35 cellular contexts compared by ENCODE assay signal in the genomic region with DNA sequence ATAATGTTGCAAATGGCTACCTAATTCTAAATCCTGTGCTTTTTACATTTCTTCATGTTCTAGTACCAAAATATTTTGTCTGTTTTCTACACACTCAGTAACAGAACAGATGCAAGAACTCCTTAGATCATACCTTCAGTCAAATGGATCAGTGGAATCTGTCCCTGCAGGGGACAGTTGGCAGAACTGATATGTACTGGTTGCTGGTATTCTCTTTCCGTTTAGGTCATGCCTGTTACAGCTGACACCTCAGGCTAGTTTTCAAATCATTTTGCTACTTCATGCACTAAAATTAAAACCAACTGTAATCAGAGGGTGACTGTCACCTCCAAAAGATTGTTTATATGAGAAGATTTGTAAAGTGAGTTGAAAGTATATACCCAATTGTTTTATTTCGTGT.
"Had no signal": no experiment of that assay in that cellular context is flagged by ENCODE, and none has a peak within 500 bp of the region (broad histone marks: within the 10 kb centered on the region; RNA-seq: fewer than 3 reads in every experiment).

No MANE protein-coding gene starts in this region.

- H3K4me3 ChIP-seq: MG63, Peyer's patch had no signal

- H3K27me3 ChIP-seq: brain microvascular endothelial cell, MG63, Peyer's patch had no signal

- H3K4me1 ChIP-seq: Peyer's patch had no signal

- H3K36me3 ChIP-seq: brain microvascular endothelial cell, MG63, Peyer's patch, WERI-Rb-1 had no signal

- H3K9me3 ChIP-seq: MG63, Peyer's patch had no signal

- DNase-seq: activated CD4-positive, alpha-beta T cell treated with anti-CD3 and anti-CD28 coated beads for 1 hour; activated CD4-positive, alpha-beta T cell treated with anti-CD3 and anti-CD28 coated beads for 48 hours; activated CD4-positive, alpha-beta T cell treated with anti-CD3 and anti-CD28 coated beads, Interleukin-2, amount 50 U/mL, for 4 hours; activated CD4-positive, CD25-positive, alpha-beta regulatory T cell; activated CD8-positive, alpha-beta T cell treated with anti-CD3 and anti-CD28 coated beads for 36 hours; activated effector memory CD4-positive, alpha-beta T cell treated with anti-CD3 and anti-CD28 coated beads, Interleukin-2, amount 50 U/mL, for 16 hours; activated naive CD4-positive, alpha-beta T cell; activated naive CD4-positive, alpha-beta T cell treated with anti-CD3 and anti-CD28 coated beads, Interleukin-2, amount 50 U/mL, for 16 hours; activated naive CD8-positive, alpha-beta T cell treated with anti-CD3 and anti-CD28 coated beads for 36 hours; activated T-cell treated with anti-CD3 and anti-CD28 coated beads, Interleukin-2, amount 50 U/mL, for 1 hour; activated T-cell treated with anti-CD3 and anti-CD28 coated beads, Interleukin-2, amount 50 U/mL, for 72 hours; amniotic stem cell; aorta; brain microvascular endothelial cell; central memory CD4-positive, alpha-beta T cell; Kasumi-1; KG1; MG63; NCI-H1048; NCI-H1105 treated with DMSO at 0.1 percent for 48 hours; NCI-H1436; NCI-H1694; NCI-H1930; NCI-H2081 treated with DMSO at 0.1 percent for 48 hours; NCI-H226; NCI-H446 treated with DMSO at 0.1 percent for 48 hours; NCI-H526; NCI-H774; PC-3; Peyer's patch; RPMI8226; SIG-M5; T1000; WERI-Rb-1 had no signal

- ATAC-seq: activated CD8-positive, alpha-beta T cell treated with anti-CD3 and anti-CD28 coated beads for 36 hours; activated T-cell treated with anti-CD3 and anti-CD28 coated beads, Interleukin-2, amount 50 U/mL, for 72 hours; activated T-helper 17 cell treated with anti-CD3 and anti-CD28 coated beads, Interleukin-2, amount 50 U/mL, for 72 hours; PC-3 had no signal

- H3K27ac ChIP-seq: brain microvascular endothelial cell, Peyer's patch, WERI-Rb-1 had no signal
